In genomic region chr13:31162151-31163008, GRCh38 we compare ENCODE assay signal across 1 cellular context.
TF ChIP-seq lines count a peak whose summit lies in the region.

No MANE protein-coding gene starts in this region.

TF ChIP-seq in K562, 482 proteins besides CTCF, POLR2A, EP300 and RAD21 (continued from another document and continues in another):
- no peak for TF ChIP-seq SP2 (IDR thresholded peaks at IDR 0.05; ENCODE audit: extremely low read depth, low read depth, low read length, poor library complexity, severe bottlenecking)
- peak; percentile 99 for TF ChIP-seq CHD2 (IDR thresholded peaks at IDR 0.05; ENCODE audit: low read depth, low read length)
- no peak for TF ChIP-seq ZNF764 (CRISPR knock-in tag; IDR thresholded peaks at IDR 0.05; ENCODE audit: low read depth)
- peak; percentile 50; the same call in 1 of the 2 replicates for TF ChIP-seq DPF2 (IDR thresholded peaks at IDR 0.05)
- TF ChIP-seq ATF6 (CRISPR knock-in tag; IDR thresholded peaks at IDR 0.05): no peak
- TF ChIP-seq ZNF140 (CRISPR knock-in tag; IDR thresholded peaks at IDR 0.05): no peak
- peak; percentile 57; the same call in 1 of the 2 replicates for TF ChIP-seq SOX6 (IDR thresholded peaks at IDR 0.05)
- no peak for TF ChIP-seq ILK (tag; IDR thresholded peaks at IDR 0.05; ENCODE audit: borderline replicate concordance, low read depth)
- TF ChIP-seq DEAF1 (CRISPR knock-in tag; IDR thresholded peaks at IDR 0.05): no peak
- TF ChIP-seq TFAM (CRISPR knock-in tag; conservative IDR thresholded peaks at IDR 0.05): no peak
- peak; percentile 94 for TF ChIP-seq ZNF395 (CRISPR knock-in tag; IDR thresholded peaks at IDR 0.05)
- TF ChIP-seq MAX (CRISPR knock-in tag; IDR thresholded peaks at IDR 0.05): no peak
- no peak for TF ChIP-seq PCBP2 (IDR thresholded peaks at IDR 0.05; ENCODE audit: low read depth, low read length, poor library complexity, severe bottlenecking)
- no peak for TF ChIP-seq ZNF696 (CRISPR knock-in tag; conservative IDR thresholded peaks at IDR 0.05)
- no peak for TF ChIP-seq NR2C1 (IDR thresholded peaks at IDR 0.05)
- TF ChIP-seq NR2C1 (tag; IDR thresholded peaks at IDR 0.05): no peak
- no peak for TF ChIP-seq GABPB2 (CRISPR knock-in tag; conservative IDR thresholded peaks at IDR 0.05)
- peak; percentile 1; the same call in 1 of the 2 replicates for TF ChIP-seq EGR1 (conservative IDR thresholded peaks at IDR 0.05)
- TF ChIP-seq HCFC1 (IDR thresholded peaks at IDR 0.05; ENCODE audit: low read depth, low read length): peak; percentile 96
- TF ChIP-seq FOXP1 (CRISPR knock-in tag; IDR thresholded peaks at IDR 0.05): no peak
- peak; percentile 72 to 91 for TF ChIP-seq MNT (conservative IDR thresholded peaks at IDR 0.05)
- TF ChIP-seq CBX2 (IDR thresholded peaks at IDR 0.05; ENCODE audit: insufficient read depth, low read length, poor library complexity, severe bottlenecking): no peak
- no peak for TF ChIP-seq XRCC5 (IDR thresholded peaks at IDR 0.05; ENCODE audit: low read depth, low read length)
- no peak for TF ChIP-seq SAFB2 (IDR thresholded peaks at IDR 0.05; ENCODE audit: borderline replicate concordance, low read depth, low read length, severe bottlenecking)
- peak; percentile 49 for TF ChIP-seq HNRNPLL (IDR thresholded peaks at IDR 0.05; ENCODE audit: low read depth, low read length, poor library complexity, severe bottlenecking)
- TF ChIP-seq BCLAF1 (IDR thresholded peaks at IDR 0.05; ENCODE audit: borderline replicate concordance in 1 of 2, control insufficient read depth in 1 of 2, low read depth in 2 of 2, low read length in 1 of 2): 0 out of 4 replicates have a peak, but pooled peaks of 1 of the 2 experiments have one; percentile 35
- no peak for TF ChIP-seq NELFE (IDR thresholded peaks at IDR 0.05; ENCODE audit: insufficient read depth, insufficient read length)
- TF ChIP-seq RBM39 (optimal IDR thresholded peaks at IDR 0.05; ENCODE audit: low read depth, low read length): no peak
- no peak for TF ChIP-seq KLF13 (tag; IDR thresholded peaks at IDR 0.05; ENCODE audit: borderline replicate concordance, low read depth)
- TF ChIP-seq KDM2B (CRISPR knock-in tag; IDR thresholded peaks at IDR 0.05): no peak
- no peak for TF ChIP-seq ESRRB (CRISPR knock-in tag; IDR thresholded peaks at IDR 0.05; ENCODE audit: borderline replicate concordance)
- no peak for TF ChIP-seq ZNF431 (CRISPR knock-in tag; IDR thresholded peaks at IDR 0.05)
- TF ChIP-seq KLF10 (CRISPR knock-in tag; IDR thresholded peaks at IDR 0.05): no peak
- no peak for TF ChIP-seq ZBTB17 (CRISPR knock-in tag; IDR thresholded peaks at IDR 0.05)
- no peak for TF ChIP-seq ZFX (CRISPR knock-in tag; IDR thresholded peaks at IDR 0.05)
- TF ChIP-seq DDX20 (tag; IDR thresholded peaks at IDR 0.05; ENCODE audit: low read depth): no peak
- TF ChIP-seq CCAR2 (IDR thresholded peaks at IDR 0.05; ENCODE audit: low read depth, low read length): no peak
- TF ChIP-seq ZBTB12 (CRISPR knock-in tag; IDR thresholded peaks at IDR 0.05): no peak
- no peak for TF ChIP-seq CC2D1A (IDR thresholded peaks at IDR 0.05)
- no peak for TF ChIP-seq ZKSCAN1 (IDR thresholded peaks at IDR 0.05; ENCODE audit: low read depth, low read length)
- TF ChIP-seq SAP30 (IDR thresholded peaks at IDR 0.05; ENCODE audit: borderline replicate concordance, insufficient read depth, low read depth, low read length, poor library complexity, severe bottlenecking): no peak
- TF ChIP-seq MTF1 (CRISPR knock-in tag; IDR thresholded peaks at IDR 0.05; ENCODE audit: borderline replicate concordance): no peak
- no peak for TF ChIP-seq KDM5B (IDR thresholded peaks at IDR 0.05; ENCODE audit: insufficient replicate concordance, low read depth, low read length)
- no peak for TF ChIP-seq ZBTB9 (CRISPR knock-in tag; IDR thresholded peaks at IDR 0.05)
- no peak for TF ChIP-seq MLX (CRISPR knock-in tag; conservative IDR thresholded peaks at IDR 0.05)
- no peak for TF ChIP-seq ZNF174 (CRISPR knock-in tag; IDR thresholded peaks at IDR 0.05)
- no peak for TF ChIP-seq TCF3 (CRISPR knock-in tag; IDR thresholded peaks at IDR 0.05)
- TF ChIP-seq ZNF354B (CRISPR knock-in tag; IDR thresholded peaks at IDR 0.05): no peak
- TF ChIP-seq TCF7L2 (IDR thresholded peaks at IDR 0.05; ENCODE audit: low read depth, low read length): no peak
- TF ChIP-seq FOXK2 (conservative IDR thresholded peaks at IDR 0.05 in 1 of 2, IDR thresholded peaks at IDR 0.05 in 1 of 2; ENCODE audit: low read depth in 2 of 2): peak in 1 of 2 experiments; percentile 44; a peak in 1 of 4 replicates
- peak; percentile 49; the same call in 1 of the 2 replicates for TF ChIP-seq MAFF (IDR thresholded peaks at IDR 0.05; ENCODE audit: low read length)
- no peak; the same call in 1 of the 2 replicates for TF ChIP-seq L3MBTL2 (IDR thresholded peaks at IDR 0.05)
- TF ChIP-seq NR2C2 (CRISPR knock-in tag; IDR thresholded peaks at IDR 0.05): no peak
- peak; percentile 27; the same call in 1 of the 2 replicates for TF ChIP-seq NR2C2 (tag; IDR thresholded peaks at IDR 0.05)
- TF ChIP-seq HDAC3 (IDR thresholded peaks at IDR 0.05; ENCODE audit: borderline replicate concordance, partially characterized antibody): peak; percentile 46
- TF ChIP-seq THAP7 (CRISPR knock-in tag; IDR thresholded peaks at IDR 0.05): no peak
- no peak; the same call in 1 of the 2 replicates for TF ChIP-seq CXXC5 (CRISPR knock-in tag; IDR thresholded peaks at IDR 0.05)
- TF ChIP-seq ZNF75A (CRISPR knock-in tag; IDR thresholded peaks at IDR 0.05): no peak
- TF ChIP-seq ZNF589 (CRISPR knock-in tag; IDR thresholded peaks at IDR 0.05; ENCODE audit: low read depth): peak; percentile 54; the same call in 1 of the 2 replicates
- TF ChIP-seq NFXL1 (CRISPR knock-in tag; IDR thresholded peaks at IDR 0.05): no peak
- TF ChIP-seq RBM15 (IDR thresholded peaks at IDR 0.05; ENCODE audit: insufficient read depth, low read length): no peak
- TF ChIP-seq CREB1 (IDR thresholded peaks at IDR 0.05): peak; percentile 75
- peak; percentile 71 for TF ChIP-seq CREB1 (CRISPR knock-in tag; IDR thresholded peaks at IDR 0.05)
- TF ChIP-seq SMAD4 (CRISPR knock-in tag; conservative IDR thresholded peaks at IDR 0.05): 0 out of 2 replicates have a peak, but pooled peaks have one; percentile 5
- TF ChIP-seq ASH1L (IDR thresholded peaks at IDR 0.05; ENCODE audit: borderline replicate concordance, low read depth, partially characterized antibody): no peak
- TF ChIP-seq ZNF583 (CRISPR knock-in tag; IDR thresholded peaks at IDR 0.05): 0 out of 2 replicates have a peak, but pooled peaks have one; percentile 28
